Comparison of ENCODE assay signal across 9 cellular contexts in the genomic region with DNA sequence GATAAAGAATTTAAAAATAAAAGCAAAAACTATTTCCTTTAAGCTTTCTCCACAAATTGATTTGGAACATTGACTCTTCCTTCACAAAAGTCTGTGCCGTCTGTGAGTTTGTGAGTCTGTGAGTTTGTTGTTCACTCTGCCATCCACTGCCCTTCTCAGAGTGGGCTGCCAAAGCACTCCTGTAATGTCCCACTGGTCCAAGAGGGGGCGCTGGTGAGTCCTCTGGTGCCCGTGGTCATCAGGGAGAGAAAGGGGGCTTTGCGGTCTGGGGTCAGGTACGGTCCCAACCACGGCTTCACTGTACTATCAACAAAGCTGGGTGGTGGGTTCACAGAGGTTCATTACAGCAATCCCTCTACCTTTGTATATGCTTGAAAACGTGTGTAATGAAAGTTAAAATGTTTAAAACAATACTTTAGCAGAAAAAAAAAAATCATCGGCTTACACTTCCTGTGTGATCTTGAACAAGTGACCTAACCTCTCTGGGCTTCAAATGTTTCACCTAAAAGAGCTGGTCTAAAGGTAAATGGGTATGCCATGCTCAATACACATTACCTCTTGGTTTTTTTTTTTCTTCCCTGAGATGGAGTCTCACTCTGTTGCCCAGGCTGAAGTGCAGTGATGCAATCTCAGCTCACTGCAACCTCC. TPM values are rescaled to one million over a fixed set of nuclear protein-coding genes. Genes with fewer than 3 reads are reported as not detected.
DNase-seq lines count a peak whose midpoint lies in the region; ATAC-seq, FAIRE-seq and TF ChIP-seq lines count a peak whose summit lies in the region.
"Had no signal": no experiment of that assay in that cellular context is flagged by ENCODE, and none has a peak within 500 bp of the region (broad histone marks: within the 10 kb centered on the region; RNA-seq: fewer than 3 reads in every experiment).

No MANE protein-coding gene starts in this region.

- CTCF ChIA-PET in A549 (lab: Yijun Ruan, JAX) = interaction anchor here (0.6 to 6.2 kb wide), 27 partner anchors 8 to 1222 kb away, joined by 3 to 60 read pairs (median 5); partner anchors contain the start of gene STX16

- peak in 1 of 2 experiments; percentile 54; a peak in 3 of 6 replicates for ATAC-seq in A549
- no peak for ATAC-seq in GM18861 (IDR thresholded peaks at IDR 0.05; ENCODE audit: unreplicated experiment)
- no peak for ATAC-seq in HG03135 (IDR thresholded peaks at IDR 0.05; ENCODE audit: unreplicated experiment)

- no peak for FAIRE-seq in A549 (lab: Jason Lieb, UNC)
- FAIRE-seq: colon had no signal

- DNase-seq in A549 (ENCODE audit: low read depth in 1 of 2, low spot score in 1 of 2) (peak; percentile 23 to 44), GM20000 (ENCODE audit: low spot score) (peak; percentile 62), erythroblast (lab: John Stamatoyannopoulos, UW) (peak; percentile 34 to 63), NCI-H1694 (lab: John Stamatoyannopoulos, UW) (no peak)
- DNase-seq in activated CD4-positive, alpha-beta T cell treated with anti-CD3 and anti-CD28 coated beads, Interleukin-2, amount 50 U/mL, for 1 hour = peak; percentile 42
- peak; percentile 53 for DNase-seq in stimulated activated CD4-positive, alpha-beta T cell treated with anti-CD3 and anti-CD28 coated beads, Interleukin-15, amount 100 ng/mL, for 24 hours

- no peak for TF ChIP-seq EP300 in A549 (IDR thresholded peaks at IDR 0.05)

- no peak overlapping the region for H3K4me3 ChIP-seq in A549

- peaks cover 4% of the 10 kb centered on the region; the same call in 1 of the 3 replicates for H3K4me1 ChIP-seq in A549

- TF ChIP-seq POLR2A in A549 (IDR thresholded peaks at IDR 0.05; ENCODE audit: low read length) (no peak), erythroblast (IDR thresholded peaks at IDR 0.05; ENCODE audit: low read length) (no peak)

- TF ChIP-seq CTCF in A549 (IDR thresholded peaks at IDR 0.05) (peak; percentile 50), GM20000 (IDR thresholded peaks at IDR 0.05; ENCODE audit: extremely low read depth, missing control alignments) (peak; percentile 52)

- no peaks in the 10 kb centered on the region for H3K9me3 ChIP-seq in A549

- no peak overlapping the region for H3K27ac ChIP-seq in A549

- peak in 1 of 2 experiments; percentile 33; a peak in 1 of 5 replicates for TF ChIP-seq RAD21 in A549 (conservative IDR thresholded peaks at IDR 0.05 in 1 of 2, IDR thresholded peaks at IDR 0.05 in 1 of 2)

- no peak overlapping the region for H3K4me2 ChIP-seq in A549

- 42% methylated on average over 8 of the region's 8 CpGs for WGBS in A549 (ENCODE audit: missing lambda C conversion rate)

- POLR2A ChIA-PET in A549 (lab: Yijun Ruan, JAX) = no interaction called here

TF ChIP-seq in A549, 52 proteins besides CTCF, POLR2A, EP300 and RAD21:
- TF ChIP-seq SMC3 (IDR thresholded peaks at IDR 0.05) = peak; percentile 16; the same call in 1 of the 3 replicates
- TF ChIP-seq JUN (IDR thresholded peaks at IDR 0.05) = no peak
- no peak for TF ChIP-seq ZSCAN20 (CRISPR knock-in tag; IDR thresholded peaks at IDR 0.05)

RNA-seq across cellular contexts. Expression of gene ANKRD60, which starts 5.6 kb away (rescaled TPM):
- not detected in 2 replicates for polyA plus RNA-seq in A549 (2011; rRNA removed)
- not detected in 2 replicates for polyA plus RNA-seq in A549 (2012; cell fraction: cytosol; rRNA removed)
- not detected in 2 replicates for polyA plus RNA-seq in A549 (2012; cell fraction: nucleus; rRNA removed)
- not detected in 3 replicates for polyA plus RNA-seq in A549 (2017; fragmentation: RNase III; extraction: RNeasy Plus Mini Kit Qiagen cat#74134 plus additional on column Dnase treatment)
- not detected in 2 replicates for polyA minus RNA-seq in A549 (2011; rRNA and poly(A)+ RNA removed)
